In genomic region chr2:64644240-64645013, GRCh38 we compare ENCODE assay signal across 8 cellular contexts. TPM values are rescaled to one million over a fixed set of nuclear protein-coding genes. Genes with fewer than 3 reads are reported as not detected.
DNase-seq lines count a peak whose midpoint lies in the region; ATAC-seq and TF ChIP-seq lines count a peak whose summit lies in the region.

No MANE protein-coding gene starts in this region.

- no peak overlapping the region for H3K23ac ChIP-seq in trophoblast cell (ENCODE audit: low read length)

- H4K12ac ChIP-seq in trophoblast cell (ENCODE audit: low read depth, low read length), result peak overlapping the region; percentile 84

- peak; percentile 6 to 90 for TF ChIP-seq POLR2A in heart left ventricle (IDR thresholded peaks at IDR 0.05)

- H2BK12ac ChIP-seq in trophoblast cell (ENCODE audit: low read length), result peak overlapping the region; percentile 81

- ATAC-seq in GM19372 (IDR thresholded peaks at IDR 0.05; ENCODE audit: low read depth, unreplicated experiment), result peak; percentile 44
- ATAC-seq in HG03442 (IDR thresholded peaks at IDR 0.05; ENCODE audit: unreplicated experiment), result peak; percentile 45
- ATAC-seq in heart left ventricle, result peak; percentile 91 to 94 (median 92)

- H3K4ac ChIP-seq in trophoblast cell (ENCODE audit: low read depth, low read length), result peak overlapping the region; percentile 93

- H3K79me1 ChIP-seq in trophoblast cell (ENCODE audit: low read length), result peaks cover 19% of the 10 kb centered on the region

- DNase-seq in COLO829 (ENCODE audit: low spot score) (peak; percentile 44), OCI-M2 (lab: John Stamatoyannopoulos, UW; ENCODE audit: unreplicated experiment) (peak; percentile 24), adipocyte (ENCODE audit: low read depth) (peak; percentile 90), heart left ventricle (peak; percentile 83 to 89 (median 86)), trophoblast cell (peak; percentile 35 to 53), NCI-H2196 treated with DMSO at 0.1 percent for 48 hours (lab: John Stamatoyannopoulos, UW; ENCODE audit: unreplicated experiment) (no peak)

- TF ChIP-seq CTCF in heart left ventricle (IDR thresholded peaks at IDR 0.05), result no peak

- H3K9me3 ChIP-seq in adipocyte (ENCODE audit: control insufficient read depth, low read length) (no peaks in the 10 kb centered on the region), heart left ventricle (no peaks in the 10 kb centered on the region), trophoblast cell (ENCODE audit: insufficient read depth, low read depth, low read length) (no peaks in the 10 kb centered on the region)

- H3K27me3 ChIP-seq in adipocyte (replicated peaks; ENCODE audit: control insufficient read depth, insufficient read depth, low read length), result no peaks in the 10 kb centered on the region
- no peaks in the 10 kb centered on the region for H3K27me3 ChIP-seq in heart left ventricle
- no peaks in the 10 kb centered on the region for H3K27me3 ChIP-seq in trophoblast cell (ENCODE audit: insufficient read depth, low read length)

- H3K4me3 ChIP-seq in adipocyte (ENCODE audit: low read length) (peak overlapping the region; percentile 82), heart left ventricle (peak overlapping the region; percentile 11 to 62 (median 55)), trophoblast cell (ENCODE audit: low read depth, low read length) (peak overlapping the region; percentile 60)

- peak overlapping the region; percentile 89 for H3K14ac ChIP-seq in trophoblast cell (ENCODE audit: low read length)

- intact Hi-C loops in heart left ventricle (cut with DNase I), result loop anchor here (2.0 to 10.0 kb wide), 11 partner anchors 37 to 223 kb away; partner anchors contain the start of gene AFTPH (in 3 of the 10)

- H3K18ac ChIP-seq in trophoblast cell (ENCODE audit: low read length), result peak overlapping the region; percentile 80

- no peaks in the 10 kb centered on the region for H3K36me3 ChIP-seq in adipocyte (ENCODE audit: control insufficient read depth, insufficient read depth, low read length, severe bottlenecking)
- H3K36me3 ChIP-seq in heart left ventricle, result peaks cover 0 to 3% (median 0%) of the 10 kb centered on the region in 9 donors
- no peaks in the 10 kb centered on the region for H3K36me3 ChIP-seq in trophoblast cell (ENCODE audit: control insufficient read depth in 1 of 2, insufficient read depth in 2 of 2, low read length in 2 of 2)

- H2BK120ac ChIP-seq in trophoblast cell (ENCODE audit: insufficient read depth, low read length, poor library complexity), result peak overlapping the region; percentile 90

- peak overlapping the region; percentile 85 for H3K4me2 ChIP-seq in trophoblast cell (ENCODE audit: low read length)

- H3K9ac ChIP-seq in adipocyte (ENCODE audit: low read length) (peak overlapping the region; percentile 83), trophoblast cell (ENCODE audit: low read length) (peak overlapping the region; percentile 60)

- whole genome bisulfite sequencing in heart left ventricle, 4 donors, result 2 to 3% (median 2%) methylated on average over 18 of the region's 18 CpGs
- no CpG with 5 or more reads among the region's 18 CpGs for WGBS in trophoblast cell (ENCODE audit: extremely low coverage, insufficient coverage, insufficient read length)

- H2BK5ac ChIP-seq in trophoblast cell (ENCODE audit: low read depth, low read length, poor library complexity), result peak overlapping the region; percentile 88

- H2AFZ ChIP-seq in trophoblast cell (ENCODE audit: insufficient read depth, low read length, poor library complexity), result peak overlapping the region; percentile 43

- H3K79me2 ChIP-seq in trophoblast cell (ENCODE audit: control insufficient read depth, insufficient read depth, low read length, poor library complexity), result peaks cover 22% of the 10 kb centered on the region

- H3K4me1 ChIP-seq in adipocyte (ENCODE audit: control insufficient read depth, insufficient read depth, low read length), result peaks cover 70% of the 10 kb centered on the region
- peaks cover 10 to 82% (median 60%) of the 10 kb centered on the region in 12 donors for H3K4me1 ChIP-seq in heart left ventricle
- peaks cover 28 to 37% of the 10 kb centered on the region in 2 experiments for H3K4me1 ChIP-seq in trophoblast cell (ENCODE audit: control insufficient read depth in 1 of 2, insufficient read depth in 2 of 2, low read length in 2 of 2)

- H2AK5ac ChIP-seq in trophoblast cell (ENCODE audit: low read length), result peak overlapping the region; percentile 84

- H4K91ac ChIP-seq in trophoblast cell (ENCODE audit: low read depth, low read length), result peak overlapping the region; percentile 91

- H4K8ac ChIP-seq in trophoblast cell (ENCODE audit: low read depth, low read length), result peak overlapping the region; percentile 70

- H3K27ac ChIP-seq in heart left ventricle, result peak overlapping the region; percentile 63 to 96 (median 92)
- H3K27ac ChIP-seq in trophoblast cell (ENCODE audit: low read depth, low read length), result peak overlapping the region; percentile 95

RNA-seq across cellular contexts. Expression of gene SERTAD2, which starts 9.3 kb away (rescaled TPM):
- total RNA-seq in heart left ventricle, result 10 to 100 TPM; 12.2 to 21.6 (median 16.1) TPM
- 10 to 100 TPM in 1 of 2 donors, 1 to 10 TPM in 1; 5.1 to 12.6 TPM for polyA plus RNA-seq in heart left ventricle
- polyA plus RNA-seq in trophoblast cell (2013), result 31.5 and 33.8 TPM in 2 replicates
